In the genomic region with DNA sequence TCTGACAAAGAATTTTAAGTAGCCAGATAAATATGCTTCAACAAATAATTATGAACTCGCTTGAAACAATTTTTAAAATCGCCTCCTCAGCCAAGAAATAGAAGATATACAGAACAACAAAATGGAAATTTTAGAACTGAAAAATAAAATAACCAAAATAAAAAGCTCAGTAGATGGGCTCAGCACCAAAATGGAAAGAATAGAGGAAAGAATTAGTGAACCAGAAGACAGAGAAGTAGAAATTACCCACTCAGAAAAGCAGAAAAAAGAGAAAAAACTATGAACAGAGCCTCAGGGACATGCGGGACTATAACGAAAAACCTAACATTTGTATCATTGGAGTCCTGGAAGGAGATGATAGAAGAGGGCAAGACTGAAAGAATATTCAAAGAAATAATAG, we compare ENCODE assay signal across 28 cellular contexts.
"Had no signal": no experiment of that assay in that cellular context is flagged by ENCODE, and none has a peak within 500 bp of the region (broad histone marks: within the 10 kb centered on the region; RNA-seq: fewer than 3 reads in every experiment).

No MANE protein-coding gene starts in this region.

- H3K27me3 ChIP-seq: stomach, suprapubic skin, testis, thyroid gland, tibial artery, tibial nerve, transverse colon, upper lobe of left lung, upper lobe of right lung, uterus, vagina had no signal

- DNase-seq: stimulated activated CD4-positive, alpha-beta T cell treated with anti-CD3 and anti-CD28 coated beads, Interleukin-2, amount 100 ng/mL, for 48 hours; stimulated activated CD4-positive, alpha-beta T cell treated with anti-CD3 and anti-CD28 coated beads, Interleukin-4, amount 100 ng/mL, for 1 hour; stimulated activated CD4-positive, alpha-beta T cell treated with anti-CD3 and anti-CD28 coated beads, Interleukin-4, amount 100 ng/mL, for 24 hours; stimulated activated CD4-positive, alpha-beta T cell treated with anti-CD3 and anti-CD28 coated beads, Interleukin-4, amount 100 ng/mL, for 4 hours; stimulated activated CD8-positive, alpha-beta memory T cell treated with anti-CD3 and anti-CD28 coated beads, Interleukin-4, amount 100 ng/mL, for 48 hours; stimulated activated naive B cell treated with anti-CD40 and anti-IgM and Interleukin-4, amounts not matched to agents 10 μg/mL and 1 μg/mL and 100 μg/mL, for 72 hours; stimulated activated naive CD4-positive, alpha-beta T cell; stimulated activated naive CD4-positive, alpha-beta T cell treated with Interleukin-2 at 50 U/mL for 16 hours; stimulated activated naive CD8-positive, alpha-beta T cell treated with anti-CD3 and anti-CD28 coated beads, Interleukin-15, Interleukin-2, amounts not matched to agents 100 U/mL and 50 U/mL, for 24 hours; stomach; substantia nigra; testis; thyroid gland; tibial artery; transverse colon; trophoblast cell; upper lobe of left lung; upper lobe of right lung; uterus had no signal

- H3K4me1 ChIP-seq: suprapubic skin, testis, tibial artery, tibial nerve, transverse colon, upper lobe of right lung, uterus, vagina had no signal

- H3K9me3 Mint-ChIP-seq: stimulated activated effector memory CD8-positive, alpha-beta T cell treated with anti-CD3 and anti-CD28 coated beads, Interleukin-12 subunit alpha, Interleukin-12 subunit beta, amount 100 ng/mL, for 72 hours; stimulated activated naive CD8-positive, alpha-beta T cell treated with anti-CD3 and anti-CD28 coated beads, Interleukin-15, Interleukin-2, amounts not matched to agents 100 ng/mL and 50 ng/mL, for 24 hours had no signal

- H3K27ac Mint-ChIP-seq: stimulated activated effector memory CD8-positive, alpha-beta T cell treated with anti-CD3 and anti-CD28 coated beads, Interleukin-12 subunit alpha, Interleukin-12 subunit beta, amount 100 ng/mL, for 72 hours; stimulated activated memory B cell treated with anti-CD40 and anti-IgM and Interleukin-4, amounts not matched to agents 10 μg/mL and 1 μg/mL and 100 μg/mL, for 72 hours; stimulated activated naive B cell treated with anti-CD40 and anti-IgM and Interleukin-4, amounts not matched to agents 10 μg/mL and 1 μg/mL and 100 μg/mL, for 72 hours; stimulated activated naive CD8-positive, alpha-beta T cell treated with anti-CD3 and anti-CD28 coated beads, Interleukin-15, Interleukin-2, amounts not matched to agents 100 ng/mL and 50 ng/mL, for 24 hours; type B pancreatic cell had no signal

- H3K4me3 Mint-ChIP-seq: stimulated activated effector memory CD8-positive, alpha-beta T cell treated with anti-CD3 and anti-CD28 coated beads, Interleukin-12 subunit alpha, Interleukin-12 subunit beta, amount 100 ng/mL, for 72 hours; stimulated activated memory B cell treated with anti-CD40 and anti-IgM and Interleukin-4, amounts not matched to agents 10 μg/mL and 1 μg/mL and 100 μg/mL, for 72 hours; stimulated activated naive B cell treated with anti-CD40 and anti-IgM and Interleukin-4, amounts not matched to agents 10 μg/mL and 1 μg/mL and 100 μg/mL, for 72 hours; stimulated activated naive CD8-positive, alpha-beta T cell treated with anti-CD3 and anti-CD28 coated beads, Interleukin-15, Interleukin-2, amounts not matched to agents 100 ng/mL and 50 ng/mL, for 24 hours; type B pancreatic cell had no signal

- ATAC-seq: stimulated activated effector memory CD8-positive, alpha-beta T cell treated with anti-CD3 and anti-CD28 coated beads, Interleukin-12 subunit alpha, Interleukin-12 subunit beta, amount 100 ng/mL, for 72 hours; stimulated activated memory B cell treated with anti-CD40 and anti-IgM and Interleukin-4, amounts not matched to agents 10 μg/mL and 1 μg/mL and 100 μg/mL, for 72 hours; stimulated activated naive B cell treated with anti-CD40 and anti-IgM and Interleukin-4, amounts not matched to agents 10 μg/mL and 1 μg/mL and 100 μg/mL, for 72 hours; stimulated activated naive CD8-positive, alpha-beta T cell treated with anti-CD3 and anti-CD28 coated beads, Interleukin-15, Interleukin-2, amounts not matched to agents 100 U/mL and 50 U/mL, for 24 hours; upper lobe of right lung had no signal

- FAIRE-seq: urothelium cell line had no signal

- H3K27me3 Mint-ChIP-seq: stimulated activated memory B cell treated with anti-CD40 and anti-IgM and Interleukin-4, amounts not matched to agents 10 μg/mL and 1 μg/mL and 100 μg/mL, for 72 hours; stimulated activated naive B cell treated with anti-CD40 and anti-IgM and Interleukin-4, amounts not matched to agents 10 μg/mL and 1 μg/mL and 100 μg/mL, for 72 hours; stimulated activated naive CD8-positive, alpha-beta T cell treated with anti-CD3 and anti-CD28 coated beads, Interleukin-15, Interleukin-2, amounts not matched to agents 100 ng/mL and 50 ng/mL, for 24 hours; type B pancreatic cell had no signal

- H3K9me3 ChIP-seq: stomach, testis, thoracic aorta, thyroid gland, tibial artery, transverse colon, upper lobe of left lung, upper lobe of right lung, uterus, vagina had no signal

- H3K36me3 ChIP-seq: thoracic aorta, thyroid gland, uterus had no signal

- H3K4me3 ChIP-seq: stomach, suprapubic skin, testis, thoracic aorta, thyroid gland, tibial artery, tibial nerve, transverse colon, upper lobe of left lung, upper lobe of right lung, uterus, vagina had no signal

- H3K27ac ChIP-seq: stomach, suprapubic skin, testis, thoracic aorta, thyroid gland, tibial artery, tibial nerve, transverse colon, upper lobe of left lung, upper lobe of right lung, uterus, vagina had no signal
